Comparison of ENCODE assay signal across 8 cellular contexts in the genomic region with DNA sequence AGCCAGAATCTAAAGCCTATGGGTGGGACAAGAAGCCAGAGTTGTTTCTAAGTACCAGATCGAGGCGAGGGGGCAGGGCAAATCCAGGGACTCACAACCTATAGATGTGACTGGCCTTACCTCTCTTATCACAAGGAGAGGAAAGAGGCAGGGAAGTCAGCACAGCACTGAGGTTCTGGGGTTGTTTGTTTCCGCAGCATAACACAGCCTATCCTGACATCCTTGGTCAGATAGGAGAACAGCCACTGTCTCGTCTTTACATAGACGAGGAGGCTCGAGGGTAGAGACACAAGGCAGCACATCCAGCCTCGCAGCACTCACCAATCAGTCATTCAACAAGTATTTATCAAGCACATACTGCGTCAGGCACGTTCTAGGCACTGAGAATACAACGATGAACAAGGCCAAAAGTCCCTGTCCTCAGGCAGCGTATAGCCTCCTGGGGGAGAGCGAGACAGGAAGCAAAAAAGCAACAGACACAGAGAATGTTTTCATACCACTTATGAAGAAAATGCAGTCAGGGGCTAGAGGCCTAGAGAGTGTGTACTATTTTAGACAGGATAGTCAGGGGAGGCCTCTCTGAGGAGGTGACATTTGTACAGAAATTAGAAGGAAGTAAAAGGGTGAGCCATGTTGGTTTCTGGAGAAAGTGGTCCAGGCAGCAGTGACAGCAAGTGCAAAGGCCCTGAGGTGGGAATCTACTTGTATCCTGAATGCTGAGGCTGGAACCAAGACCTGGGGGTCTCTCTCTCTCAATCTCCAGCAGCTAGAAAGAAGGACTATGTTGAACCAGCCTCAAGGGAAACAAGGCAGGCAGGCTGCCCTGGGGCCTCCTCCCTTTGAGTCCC.
"Had no signal": no experiment of that assay in that cellular context is flagged by ENCODE, and none has a peak within 500 bp of the region (broad histone marks: within the 10 kb centered on the region; RNA-seq: fewer than 3 reads in every experiment).

No MANE protein-coding gene starts in this region.

- H3K4me3 ChIP-seq: ascending aorta, thyroid gland had no signal

- H3K27ac ChIP-seq: ascending aorta, parathyroid adenoma, thyroid gland had no signal

- DNase-seq: activated B cell treated with CpG ODN at 0.5 μM for 24 hours; activated T-cell treated with anti-CD3 and anti-CD28 coated beads, Interleukin-2, amount 50 U/mL, for 1 hour; effector CD8-positive, alpha-beta T cell; thyroid gland had no signal

- H3K9ac ChIP-seq: parathyroid adenoma had no signal

- H2AFZ ChIP-seq: parathyroid adenoma had no signal

- H3K27me3 ChIP-seq: ascending aorta, thyroid gland had no signal

- H3K9me3 ChIP-seq: ascending aorta, thyroid gland had no signal

- FAIRE-seq: frontal cortex, small intestine had no signal

- H3K79me2 ChIP-seq: parathyroid adenoma had no signal

- H3K36me3 ChIP-seq: ascending aorta, thyroid gland had no signal

- H3K4me1 ChIP-seq: ascending aorta, parathyroid adenoma, thyroid gland had no signal
